8 cellular contexts compared by ENCODE assay signal in the genomic region with DNA sequence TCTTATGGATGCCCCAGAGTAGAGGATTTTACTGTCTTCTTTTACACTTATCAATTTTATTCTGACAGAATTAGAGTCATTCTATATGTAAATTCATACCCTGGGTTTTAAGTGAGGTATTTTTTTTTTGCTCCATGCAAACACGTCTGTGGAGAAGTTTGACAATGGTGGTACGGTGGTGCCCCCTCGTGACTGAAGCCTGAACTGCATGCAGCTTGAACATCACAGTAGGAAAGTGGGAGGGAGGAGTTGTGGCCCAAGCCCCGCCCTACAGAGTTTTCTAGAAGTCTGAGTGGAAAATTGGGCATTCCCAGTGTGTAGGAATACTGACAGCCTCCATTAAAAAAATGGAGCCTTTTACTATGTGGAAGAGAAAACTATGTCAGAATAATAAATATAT.
DNase-seq lines count a peak whose midpoint lies in the region; ATAC-seq and TF ChIP-seq lines count a peak whose summit lies in the region.

No MANE protein-coding gene starts in this region.

- H3K4me1 Mint-ChIP-seq in activated T-helper 17 cell treated with anti-CD3 and anti-CD28 coated beads, Interleukin-2, amount 50 U/mL, for 72 hours: no peaks in the 10 kb centered on the region

- peak; percentile 78 for ATAC-seq in activated T-helper 17 cell treated with anti-CD3 and anti-CD28 coated beads, Interleukin-2, amount 50 U/mL, for 72 hours (replicated peaks)

- H3K36me3 Mint-ChIP-seq in activated T-helper 17 cell treated with anti-CD3 and anti-CD28 coated beads, Interleukin-2, amount 50 U/mL, for 72 hours (ENCODE audit: low read depth): peaks cover 24% of the 10 kb centered on the region

- H3K36me3 ChIP-seq in ovary: no peaks in the 10 kb centered on the region
- H3K36me3 ChIP-seq in tibial nerve: peaks cover 0 to 2% (median 0%) of the 10 kb centered on the region in 3 donors

- intact Hi-C loops in ovary (cut with DNase I): no loop called here

- TF ChIP-seq POLR2A in ovary (IDR thresholded peaks at IDR 0.05) (no peak), tibial nerve (IDR thresholded peaks at IDR 0.05) (no peak)

- H3K27me3 ChIP-seq in ovary (no peaks in the 10 kb centered on the region), tibial nerve (peaks cover 0 to 4% of the 10 kb centered on the region in 2 donors)

- H3K9me3 Mint-ChIP-seq in activated T-helper 17 cell treated with anti-CD3 and anti-CD28 coated beads, Interleukin-2, amount 50 U/mL, for 72 hours: no peaks in the 10 kb centered on the region

- H3K27me3 Mint-ChIP-seq in activated T-helper 17 cell treated with anti-CD3 and anti-CD28 coated beads, Interleukin-2, amount 50 U/mL, for 72 hours: no peaks in the 10 kb centered on the region

- peak; percentile 75 for TF ChIP-seq CTCF in LNCaP clone FGC (IDR thresholded peaks at IDR 0.05; ENCODE audit: control insufficient read depth, extremely low read depth, insufficient read depth)
- peak; percentile 42 to 62 (median 45) for TF ChIP-seq CTCF in ovary (IDR thresholded peaks at IDR 0.05)
- peak; percentile 62 to 94 (median 76) for TF ChIP-seq CTCF in tibial nerve (IDR thresholded peaks at IDR 0.05)

- no peaks in the 10 kb centered on the region for H3K4me1 ChIP-seq in ovary (ENCODE audit: insufficient read depth)
- H3K4me1 ChIP-seq in tibial nerve: no peaks in the 10 kb centered on the region

- TF ChIP-seq EP300 in ovary (IDR thresholded peaks at IDR 0.05) (no peak), tibial nerve (IDR thresholded peaks at IDR 0.05) (no peak)

- 2 to 7% (median 6%) methylated on average over 4 of the region's 4 CpGs for WGBS in ovary, 3 donors
- 2% methylated on average over 4 of the region's 4 CpGs for WGBS in tibial nerve, 2 donors

- H3K4me3 ChIP-seq in LNCaP clone FGC (ENCODE audit: low read depth, low read length) (no peak overlapping the region), ovary (no peak overlapping the region), tibial nerve (no peak overlapping the region)

- no peak overlapping the region for H3K4me3 Mint-ChIP-seq in activated T-helper 17 cell treated with anti-CD3 and anti-CD28 coated beads, Interleukin-2, amount 50 U/mL, for 72 hours

- H3K27ac ChIP-seq in ovary: no peak overlapping the region
- no peak overlapping the region for H3K27ac ChIP-seq in tibial nerve

- H3K27ac Mint-ChIP-seq in activated T-helper 17 cell treated with anti-CD3 and anti-CD28 coated beads, Interleukin-2, amount 50 U/mL, for 72 hours: no peak overlapping the region

- DNase-seq in GM03348 (ENCODE audit: low spot score) (peak; percentile 71), H4 (ENCODE audit: low spot score) (peak; percentile 72), LNCaP clone FGC (ENCODE audit: low read depth) (peak; percentile 22), RPMI8226 (peak; percentile 69), foreskin melanocyte (peak; percentile 53), ovary (peak; percentile 54 to 89 (median 85)), tibial nerve (ENCODE audit: low spot score in 2 of 2) (peak; percentile 80 to 92)

- no peaks in the 10 kb centered on the region for H3K9me3 ChIP-seq in ovary
- H3K9me3 ChIP-seq in tibial nerve: no peaks in the 10 kb centered on the region

Comparison
In these comparisons a context has a peak if more than half of its experiments do, and no peak if none do; other contexts are left out.
1. DNase-seq: peak in every context shown above with its lines; median percentile 86 in tibial nerve; 85 in ovary; 72 in H4; 71 in GM03348; 69 in RPMI8226; 53 in foreskin melanocyte; 22 in LNCaP clone FGC.